ENCODE assay signal across 9 cellular contexts in genomic region chr20:35446356-35447078, GRCh38. TPM values are rescaled to one million over a fixed set of nuclear protein-coding genes. Genes with fewer than 3 reads are reported as not detected.
A peak's percentile ranks its signal among the peaks of the same experiment; 100 is the strongest.
DNase-seq lines count a peak whose midpoint lies in the region; ATAC-seq and TF ChIP-seq lines count a peak whose summit lies in the region.
"Had no signal": no experiment of that assay in that cellular context is flagged by ENCODE, and none has a peak within 500 bp of the region (broad histone marks: within the 10 kb centered on the region; RNA-seq: fewer than 3 reads in every experiment).

No MANE protein-coding gene starts in this region.

- DNase-seq in activated CD4-positive, alpha-beta T cell treated with anti-CD3 and anti-CD28 coated beads, Interleukin-2, amount 10 ng/mL, durations not matched to agents 7 days and 5 days: no peak
- DNase-seq in activated CD4-positive, alpha-beta T cell treated with anti-CD3 and anti-CD28 coated beads for 4 hours: no peak
- DNase-seq in activated CD8-positive, alpha-beta T cell treated with anti-CD3 and anti-CD28 coated beads, Interleukin-2, amount 10 ng/mL, durations not matched to agents 7 days and 5 days: no peak
- no peak for DNase-seq in hepatocyte (ENCODE audit: low spot score)
- DNase-seq in suprapubic skin (ENCODE audit: low spot score in 2 of 2): no peak
- no peak for DNase-seq in ecto neural progenitor cell (ENCODE audit: low spot score)
- DNase-seq in superior temporal gyrus (ENCODE audit: extremely low spot score): no peak

- no peak overlapping the region for H3K27ac Mint-ChIP-seq in activated CD4-positive, alpha-beta T cell treated with anti-CD3 and anti-CD28 coated beads, Interleukin-2, amount 10 ng/mL, durations not matched to agents 7 days and 5 days
- H3K27ac Mint-ChIP-seq in activated CD8-positive, alpha-beta T cell treated with anti-CD3 and anti-CD28 coated beads, Interleukin-2, amount 10 ng/mL, durations not matched to agents 7 days and 5 days: peak overlapping the region; percentile 54

- H3K27ac ChIP-seq in hepatocyte: no peak overlapping the region
- H3K27ac ChIP-seq in suprapubic skin: no peak overlapping the region
- H3K27ac ChIP-seq: cardiac muscle cell had no signal

- H3K9me3 Mint-ChIP-seq in activated CD4-positive, alpha-beta T cell treated with anti-CD3 and anti-CD28 coated beads, Interleukin-2, amount 10 ng/mL, durations not matched to agents 7 days and 5 days: no peaks in the 10 kb centered on the region
- no peaks in the 10 kb centered on the region for H3K9me3 Mint-ChIP-seq in activated CD8-positive, alpha-beta T cell treated with anti-CD3 and anti-CD28 coated beads, Interleukin-2, amount 10 ng/mL, durations not matched to agents 7 days and 5 days (ENCODE audit: insufficient read depth)

- no peaks in the 10 kb centered on the region for H3K36me3 Mint-ChIP-seq in activated CD4-positive, alpha-beta T cell treated with anti-CD3 and anti-CD28 coated beads, Interleukin-2, amount 10 ng/mL, durations not matched to agents 7 days and 5 days (ENCODE audit: low read depth)
- no peaks in the 10 kb centered on the region for H3K36me3 Mint-ChIP-seq in activated CD8-positive, alpha-beta T cell treated with anti-CD3 and anti-CD28 coated beads, Interleukin-2, amount 10 ng/mL, durations not matched to agents 7 days and 5 days (ENCODE audit: low read depth)

- TF ChIP-seq EP300 in suprapubic skin (IDR thresholded peaks at IDR 0.05): no peak

- H4K20me1 ChIP-seq in hepatocyte (ENCODE audit: insufficient read depth, poor library complexity, severe bottlenecking): no peaks in the 10 kb centered on the region

- H3K4me3 Mint-ChIP-seq in activated CD4-positive, alpha-beta T cell treated with anti-CD3 and anti-CD28 coated beads, Interleukin-2, amount 10 ng/mL, durations not matched to agents 7 days and 5 days: peak overlapping the region; percentile 56
- peak overlapping the region; percentile 69 for H3K4me3 Mint-ChIP-seq in activated CD8-positive, alpha-beta T cell treated with anti-CD3 and anti-CD28 coated beads, Interleukin-2, amount 10 ng/mL, durations not matched to agents 7 days and 5 days

- WGBS in hepatocyte (ENCODE audit: low lambda C conversion rate, missing lambda C conversion rate): 67% methylated on average over 11 of the region's 11 CpGs
- WGBS in suprapubic skin: 67% methylated on average over 11 of the region's 11 CpGs

- POLR2A ChIA-PET in activated CD4-positive, alpha-beta T cell treated with anti-CD3 and anti-CD28 coated beads, Interleukin-2, amount 10 ng/mL, durations not matched to agents 7 days and 5 days (lab: Charles Lee): no interaction called here
- POLR2A ChIA-PET in activated CD8-positive, alpha-beta T cell treated with anti-CD3 and anti-CD28 coated beads, Interleukin-2, amount 10 ng/mL, durations not matched to agents 7 days and 5 days (lab: Charles Lee): interaction anchor here (0.6 to 0.9 kb wide), 2 partner anchors 43 to 217 kb away, joined by 3 read pairs; no protein-coding TSS in a partner anchor

- peak overlapping the region; percentile 74 for H3K4me2 ChIP-seq in hepatocyte

- H3K4me1 ChIP-seq in hepatocyte (ENCODE audit: insufficient read depth) (no peaks in the 10 kb centered on the region), suprapubic skin (peaks cover 9% of the 10 kb centered on the region)

- no peak for TF ChIP-seq POLR2A in suprapubic skin (IDR thresholded peaks at IDR 0.05)

- no peaks in the 10 kb centered on the region for H3K36me3 ChIP-seq in hepatocyte (replicated peaks; ENCODE audit: insufficient read depth, low read depth)
- no peaks in the 10 kb centered on the region for H3K36me3 ChIP-seq in suprapubic skin
- H3K36me3 ChIP-seq: cardiac muscle cell had no signal

- TF ChIP-seq CTCF in hepatocyte (IDR thresholded peaks at IDR 0.05; ENCODE audit: poor library complexity) (no peak), suprapubic skin (IDR thresholded peaks at IDR 0.05) (no peak)

- peak; percentile 46 for ATAC-seq in activated CD8-positive, alpha-beta T cell treated with anti-CD3 and anti-CD28 coated beads, Interleukin-2, amount 10 ng/mL, durations not matched to agents 7 days and 5 days
- ATAC-seq in HG03097 (IDR thresholded peaks at IDR 0.05; ENCODE audit: low FRiP score, unreplicated experiment): no peak

- no peaks in the 10 kb centered on the region for H3K79me2 ChIP-seq in hepatocyte

- CTCF ChIA-PET in activated CD4-positive, alpha-beta T cell treated with anti-CD3 and anti-CD28 coated beads, Interleukin-2, amount 10 ng/mL, durations not matched to agents 7 days and 5 days (lab: Charles Lee): interaction anchor here (0.6 to 2.3 kb wide), 9 partner anchors 8 to 571 kb away, joined by 3 to 19 read pairs (median 4); partner anchors contain the start of gene ACSS2
- CTCF ChIA-PET in activated CD8-positive, alpha-beta T cell treated with anti-CD3 and anti-CD28 coated beads, Interleukin-2, amount 10 ng/mL, durations not matched to agents 7 days and 5 days (lab: Charles Lee): interaction anchor here (0.8 to 7.0 kb wide), 17 partner anchors 9 to 301 kb away, joined by 3 to 89 read pairs (median 5); partner anchors contain the start of genes CEP250, GDF5 and UQCC1

- H3K9me3 ChIP-seq in hepatocyte (ENCODE audit: low read depth) (no peaks in the 10 kb centered on the region), suprapubic skin (no peaks in the 10 kb centered on the region)

- H3K27me3 ChIP-seq in hepatocyte (no peaks in the 10 kb centered on the region), suprapubic skin (no peaks in the 10 kb centered on the region)
- H3K27me3 ChIP-seq: cardiac muscle cell had no signal

- H2AFZ ChIP-seq in hepatocyte: peak overlapping the region; percentile 11

- H3K4me3 ChIP-seq in hepatocyte: peak overlapping the region; percentile 5
- peak overlapping the region; percentile 41 for H3K4me3 ChIP-seq in suprapubic skin
- H3K4me3 ChIP-seq: cardiac muscle cell had no signal

- H3K9me2 ChIP-seq in hepatocyte (replicated peaks; ENCODE audit: insufficient read depth): no peaks in the 10 kb centered on the region

- peaks cover 3% of the 10 kb centered on the region for H3K27me3 Mint-ChIP-seq in activated CD4-positive, alpha-beta T cell treated with anti-CD3 and anti-CD28 coated beads, Interleukin-2, amount 10 ng/mL, durations not matched to agents 7 days and 5 days
- H3K27me3 Mint-ChIP-seq in activated CD8-positive, alpha-beta T cell treated with anti-CD3 and anti-CD28 coated beads, Interleukin-2, amount 10 ng/mL, durations not matched to agents 7 days and 5 days (ENCODE audit: low read depth): peaks cover 4% of the 10 kb centered on the region

- peaks cover 6% of the 10 kb centered on the region for H3K4me1 Mint-ChIP-seq in activated CD4-positive, alpha-beta T cell treated with anti-CD3 and anti-CD28 coated beads, Interleukin-2, amount 10 ng/mL, durations not matched to agents 7 days and 5 days
- peaks cover 7% of the 10 kb centered on the region for H3K4me1 Mint-ChIP-seq in activated CD8-positive, alpha-beta T cell treated with anti-CD3 and anti-CD28 coated beads, Interleukin-2, amount 10 ng/mL, durations not matched to agents 7 days and 5 days (ENCODE audit: low read depth)

RNA-seq across cellular contexts. Expression of gene GDF5, which starts 8.5 kb away (rescaled TPM):
- not detected for total RNA-seq in activated CD4-positive, alpha-beta T cell treated with anti-CD3 and anti-CD28 coated beads, Interleukin-2, amount 10 ng/mL, durations not matched to agents 7 days and 5 days
- not detected for total RNA-seq in activated CD8-positive, alpha-beta T cell treated with anti-CD3 and anti-CD28 coated beads, Interleukin-2, amount 10 ng/mL, durations not matched to agents 7 days and 5 days
- 1.0 and 1.6 TPM in 2 replicates for total RNA-seq in hepatocyte
- 2.0 and 2.7 TPM in 2 replicates for polyA plus RNA-seq in hepatocyte
- not detected for total RNA-seq in suprapubic skin

RNA-seq across cellular contexts. Expression of gene CEP250, which starts 8.9 kb away (rescaled TPM):
- 10 to 100 TPM; 56.8 to 75.4 TPM for total RNA-seq in activated CD4-positive, alpha-beta T cell treated with anti-CD3 and anti-CD28 coated beads, Interleukin-2, amount 10 ng/mL, durations not matched to agents 7 days and 5 days
- total RNA-seq in activated CD8-positive, alpha-beta T cell treated with anti-CD3 and anti-CD28 coated beads, Interleukin-2, amount 10 ng/mL, durations not matched to agents 7 days and 5 days: 10 to 100 TPM; 72.1 to 74.5 TPM
- total RNA-seq in hepatocyte: 9.6 and 12.4 TPM in 2 replicates
- 18.5 and 23.4 TPM in 2 replicates for polyA plus RNA-seq in hepatocyte
- total RNA-seq in suprapubic skin: 10 to 100 TPM; 18.8 to 55.4 (median 27.1) TPM

RNA-seq across cellular contexts. Expression of gene UQCC1, which starts 34.7 kb away (rescaled TPM):
- total RNA-seq in activated CD4-positive, alpha-beta T cell treated with anti-CD3 and anti-CD28 coated beads, Interleukin-2, amount 10 ng/mL, durations not matched to agents 7 days and 5 days: 10 to 100 TPM; 46.9 to 48.6 TPM
- 10 to 100 TPM; 57.7 to 60.5 TPM for total RNA-seq in activated CD8-positive, alpha-beta T cell treated with anti-CD3 and anti-CD28 coated beads, Interleukin-2, amount 10 ng/mL, durations not matched to agents 7 days and 5 days
- total RNA-seq in hepatocyte (28.2 and 31.8 TPM in 2 replicates), suprapubic skin (10 to 100 TPM; 22.5 to 85.7 (median 32.1) TPM)
- 33.1 and 38.8 TPM in 2 replicates for polyA plus RNA-seq in hepatocyte
